ENCODE assay signal across 26 cellular contexts in the genomic region with DNA sequence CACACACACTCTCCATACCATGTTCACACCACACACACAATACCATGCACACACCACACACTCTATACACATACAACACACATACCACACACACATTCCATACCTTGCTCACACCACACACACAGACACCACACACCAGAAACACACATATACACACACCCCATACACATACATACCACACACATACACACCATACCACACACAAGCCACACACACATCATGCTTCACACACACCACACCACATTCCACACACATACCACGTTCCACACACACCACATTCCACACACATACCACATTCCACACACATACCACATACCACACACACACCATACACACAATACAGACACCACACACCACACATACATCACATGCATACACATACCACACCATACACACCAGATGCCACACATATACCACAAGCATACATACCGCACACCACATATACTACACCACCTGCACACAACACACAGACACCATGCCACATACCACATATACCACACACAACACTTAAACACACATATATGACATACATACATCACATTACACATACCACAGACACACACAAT.
A peak's percentile ranks its signal among the peaks of the same experiment; 100 is the strongest.
DNase-seq lines count a peak whose midpoint lies in the region; ATAC-seq, FAIRE-seq and TF ChIP-seq lines count a peak whose summit lies in the region.
"Had no signal": no experiment of that assay in that cellular context is flagged by ENCODE, and none has a peak within 500 bp of the region (broad histone marks: within the 10 kb centered on the region; RNA-seq: fewer than 3 reads in every experiment).

No MANE protein-coding gene starts in this region.

- H2BK20ac ChIP-seq in H9 (ENCODE audit: low read depth, low read length, poor library complexity, severe bottlenecking) (no peak overlapping the region), H1 (ENCODE audit: low read length) (peak overlapping the region; percentile 2; the same call in 1 of the 2 replicates)

- no peak overlapping the region for H3K27ac Mint-ChIP-seq in H9
- H3K27ac Mint-ChIP-seq: CD4-positive, alpha-beta T cell; GM23338 had no signal

- no peaks in the 10 kb centered on the region for H3K36me3 Mint-ChIP-seq in H9 (ENCODE audit: insufficient read depth in 1 of 3, low read depth in 3 of 3)

- H2BK12ac ChIP-seq in H9 (ENCODE audit: insufficient read length, low read depth, low read length) (no peak overlapping the region), H1 (ENCODE audit: low read depth, low read length) (peak overlapping the region; percentile 99), trophoblast cell (ENCODE audit: low read length) (no peak overlapping the region)

- no peak overlapping the region for H3T11ph ChIP-seq in H9 (ENCODE audit: low read length)

- no peak overlapping the region for H3K4ac ChIP-seq in H9 (ENCODE audit: low read depth, low read length)
- H3K4ac ChIP-seq in H1 (replicated peaks; ENCODE audit: insufficient read length, low read depth, low read length), result peak overlapping the region; percentile 48
- no peak overlapping the region for H3K4ac ChIP-seq in trophoblast cell (ENCODE audit: low read depth, low read length)

- H2AK5ac ChIP-seq in H9 (ENCODE audit: insufficient read length, low read length) (no peak overlapping the region), H1 (ENCODE audit: low read depth, low read length) (peak overlapping the region; percentile 99), trophoblast cell (ENCODE audit: low read length) (no peak overlapping the region)

- H3K4me2 ChIP-seq in H9 (ENCODE audit: insufficient read depth, insufficient read length, low read length) (no peak overlapping the region), H1 (ENCODE audit: insufficient read depth in 1 of 2, low read depth in 2 of 2, low read length in 2 of 2) (no peak overlapping the region), trophoblast cell (ENCODE audit: low read length) (no peak overlapping the region)
- H3K4me2 ChIP-seq: BLaER1 treated with 17β-estradiol and CSF1 and Interleukin-3, amounts not matched to agents 10 nM and 100 nM; GM23338 had no signal

- H3K23me2 ChIP-seq in H9 (ENCODE audit: insufficient read length, low read depth, low read length, poor library complexity, severe bottlenecking) (no peaks in the 10 kb centered on the region), H1 (ENCODE audit: low read depth, low read length) (peaks cover 11% of the 10 kb centered on the region)

- no peaks in the 10 kb centered on the region for H3K27me3 Mint-ChIP-seq in H9 (ENCODE audit: low read depth)
- H3K27me3 Mint-ChIP-seq: CD4-positive, alpha-beta T cell had no signal

- no peak overlapping the region for H3K56ac ChIP-seq in H9 (ENCODE audit: insufficient read length, low read depth, low read length)
- peak overlapping the region; percentile 65 for H3K56ac ChIP-seq in H1 (replicated peaks; ENCODE audit: insufficient read length, low read depth, low read length)

- H3K36me3 ChIP-seq in H1 (ENCODE audit: control insufficient read depth in 2 of 4, insufficient read depth in 4 of 4, low read length in 3 of 4), result peaks cover 0 to 7% (median 0%) of the 10 kb centered on the region in 4 experiments; a peak in 1 of 8 replicates
- no peaks in the 10 kb centered on the region for H3K36me3 ChIP-seq in trophoblast cell (ENCODE audit: control insufficient read depth in 1 of 2, insufficient read depth in 2 of 2, low read length in 2 of 2)
- H3K36me3 ChIP-seq: BLaER1 treated with 17β-estradiol and CSF1 and Interleukin-3, amounts not matched to agents 10 nM and 100 nM; SJSA1 had no signal

- peak; percentile 82 for FAIRE-seq in D721Med (lab: Jason Lieb, UNC)
- no peak for FAIRE-seq in H1 (lab: Jason Lieb, UNC)
- FAIRE-seq: G401.6 had no signal

- POLR2A ChIA-PET in H1 (lab: Charles Lee; ENCODE audit: partially characterized antibody), result no interaction called here

- H4K5ac ChIP-seq in H9 (ENCODE audit: insufficient read length, low read depth, low read length) (peak overlapping the region; percentile 21), H1 (ENCODE audit: insufficient read length, low read depth, low read length) (no peak overlapping the region)

- TF ChIP-seq CTCF in D721Med (IDR thresholded peaks at IDR 0.05; ENCODE audit: insufficient read depth, missing control alignments), result no peak
- no peak for TF ChIP-seq CTCF in H9 (conservative IDR thresholded peaks at IDR 0.05)
- TF ChIP-seq CTCF in H1 (IDR thresholded peaks at IDR 0.05; ENCODE audit: control extremely low read depth in 1 of 3, insufficient read depth in 1 of 3, low read depth in 1 of 3, low read length in 3 of 3), result no peak

- no peak for TF ChIP-seq RAD21 in H1 (IDR thresholded peaks at IDR 0.05 in 1 of 2, conservative IDR thresholded peaks at IDR 0.05 in 1 of 2; ENCODE audit: low read depth in 2 of 2, low read length in 2 of 2)

- H2BK15ac ChIP-seq in H9 (ENCODE audit: low read depth, low read length) (no peak overlapping the region), H1 (ENCODE audit: low read length) (peak overlapping the region; percentile 47; the same call in 1 of the 2 replicates)

- no peak overlapping the region for H4K91ac ChIP-seq in H9 (ENCODE audit: insufficient read length, low read depth, low read length)
- peak overlapping the region; percentile 91 for H4K91ac ChIP-seq in H1 (replicated peaks; ENCODE audit: insufficient read length, low read length)
- no peak overlapping the region for H4K91ac ChIP-seq in trophoblast cell (ENCODE audit: low read depth, low read length)

- H3K9ac ChIP-seq in H9 (ENCODE audit: extremely low read depth, insufficient read length, low read length), result no peak overlapping the region
- H3K9ac ChIP-seq in H1 (replicated peaks in 1 of 4; ENCODE audit: extremely low read depth in 1 of 4, low read depth in 3 of 4, low read length in 3 of 4), result 0 out of 7 replicates have a peak overlapping the region, but pooled peaks of 1 of the 4 experiments have one; percentile 27
- H3K9ac ChIP-seq in trophoblast cell (ENCODE audit: low read length), result no peak overlapping the region
- H3K9ac ChIP-seq: BLaER1 treated with 17β-estradiol and CSF1 and Interleukin-3, amounts not matched to agents 10 nM and 100 nM had no signal

- peaks cover 3% of the 10 kb centered on the region; the same call in 1 of the 2 replicates for H3K4me1 ChIP-seq in H9 (ENCODE audit: insufficient read depth, low read length)
- peaks cover 0 to 7% (median 3%) of the 10 kb centered on the region in 4 experiments; a peak in 5 of 7 replicates for H3K4me1 ChIP-seq in H1 (replicated peaks in 1 of 4; ENCODE audit: control insufficient read depth in 3 of 4, insufficient read depth in 4 of 4, low read length in 3 of 4)
- H3K4me1 ChIP-seq in trophoblast cell (ENCODE audit: control insufficient read depth in 1 of 2, insufficient read depth in 2 of 2, low read length in 2 of 2), result no peaks in the 10 kb centered on the region
- H3K4me1 ChIP-seq: BLaER1 treated with 17β-estradiol and CSF1 and Interleukin-3, amounts not matched to agents 10 nM and 100 nM; SJSA1 had no signal

- H2BK5ac ChIP-seq in H9 (ENCODE audit: insufficient read length, low read length) (no peak overlapping the region), H1 (ENCODE audit: low read depth, low read length) (peak overlapping the region; percentile 76), trophoblast cell (ENCODE audit: low read depth, low read length, poor library complexity) (no peak overlapping the region)

- H3K23ac ChIP-seq in H9 (ENCODE audit: insufficient read length, low read depth, low read length) (no peak overlapping the region), H1 (ENCODE audit: insufficient read length) (peak overlapping the region; percentile 89), trophoblast cell (ENCODE audit: low read length) (peak overlapping the region; percentile 29)

- in situ Hi-C loops in ACHN (cut with HindIII; ENCODE audit: low pct_ligation_motif_present, low pct_unique_long_range_greater_than_20kb, low sequenced_read_pairs), result no loop called here

- H4K20me1 ChIP-seq in H9 (ENCODE audit: control insufficient read depth, insufficient read depth, insufficient read length) (no peaks in the 10 kb centered on the region), H1 (replicated peaks in 1 of 2; ENCODE audit: control insufficient read depth in 1 of 2, insufficient read depth in 2 of 2, low read length in 2 of 2) (peaks cover 0 to 11% of the 10 kb centered on the region in 2 experiments)
- H4K20me1 ChIP-seq: BLaER1 treated with 17β-estradiol and CSF1 and Interleukin-3, amounts not matched to agents 10 nM and 100 nM had no signal

- H3K4me3 Mint-ChIP-seq in H9, result no peak overlapping the region
- H3K4me3 Mint-ChIP-seq: CD4-positive, alpha-beta T cell; GM23338 had no signal

- H3K14ac ChIP-seq in H9 (ENCODE audit: insufficient read depth, low read length), result no peak overlapping the region
- H3K14ac ChIP-seq in H1 (ENCODE audit: insufficient read length), result no peak overlapping the region
- H3K14ac ChIP-seq in trophoblast cell (ENCODE audit: low read length), result no peak overlapping the region

- H3K4me3 ChIP-seq in H1 (ENCODE audit: extremely low read depth in 1 of 4, insufficient read depth in 2 of 4, low read depth in 3 of 4, low read length in 4 of 4) (no peak overlapping the region), trophoblast cell (ENCODE audit: low read depth, low read length) (no peak overlapping the region)
- H3K4me3 ChIP-seq: BLaER1 treated with 17β-estradiol and CSF1 and Interleukin-3, amounts not matched to agents 10 nM and 100 nM; GM23338; SJSA1 had no signal

- no peak for TF ChIP-seq EP300 in H1 (IDR thresholded peaks at IDR 0.05; ENCODE audit: borderline replicate concordance in 1 of 2, low read depth in 2 of 2, low read length in 2 of 2)

- H3K9me3 ChIP-seq in H9 (ENCODE audit: control insufficient read depth, low read depth, low read length) (no peaks in the 10 kb centered on the region), H1 (ENCODE audit: insufficient read depth in 2 of 2, low read depth in 1 of 2, low read length in 1 of 2) (no peaks in the 10 kb centered on the region), trophoblast cell (ENCODE audit: insufficient read depth, low read depth, low read length) (peaks cover 6% of the 10 kb centered on the region)
- H3K9me3 ChIP-seq: BLaER1 treated with 17β-estradiol and CSF1 and Interleukin-3, amounts not matched to agents 10 nM and 100 nM; SJSA1 had no signal

- H3K27me3 ChIP-seq in H9 (ENCODE audit: insufficient read depth, low read length) (no peaks in the 10 kb centered on the region; the same call in 1 of the 2 replicates), H1 (replicated peaks in 1 of 4; ENCODE audit: control insufficient read depth in 3 of 4, extremely low read depth in 1 of 4, insufficient read depth in 3 of 4, low read length in 3 of 4) (peaks cover 0 to 2% (median 0%) of the 10 kb centered on the region in 4 experiments; a peak in 1 of 7 replicates), trophoblast cell (ENCODE audit: insufficient read depth, low read length) (no peaks in the 10 kb centered on the region)
- H3K27me3 ChIP-seq: BLaER1 treated with 17β-estradiol and CSF1 and Interleukin-3, amounts not matched to agents 10 nM and 100 nM; SJSA1 had no signal

- CTCF ChIA-PET in H1 (lab: Charles Lee; ENCODE audit: partially characterized antibody), result no interaction called here

- peak overlapping the region; percentile 67 for H4K8ac ChIP-seq in H9 (replicated peaks; ENCODE audit: insufficient read length, low read depth, low read length)
- no peak overlapping the region; the same call in 1 of the 2 replicates for H4K8ac ChIP-seq in H1 (ENCODE audit: extremely low read depth, insufficient read depth, low read length)
- H4K8ac ChIP-seq in trophoblast cell (ENCODE audit: low read depth, low read length), result no peak overlapping the region

- H3K27ac ChIP-seq in H9 (ENCODE audit: insufficient read length, low read depth, low read length), result no peak overlapping the region
- H3K27ac ChIP-seq in H1 (ENCODE audit: low read depth, low read length), result no peak overlapping the region
- no peak overlapping the region for H3K27ac ChIP-seq in trophoblast cell (ENCODE audit: low read depth, low read length)
- H3K27ac ChIP-seq: BLaER1 treated with 17β-estradiol and CSF1 and Interleukin-3, amounts not matched to agents 10 nM and 100 nM; SJSA1 had no signal

- no peaks in the 10 kb centered on the region for H3K79me2 ChIP-seq in H9 (ENCODE audit: insufficient read depth, low read length)
- no peaks in the 10 kb centered on the region for H3K79me2 ChIP-seq in H1 (ENCODE audit: control insufficient read depth in 1 of 2, insufficient read depth in 2 of 2, low read length in 2 of 2)
- no peaks in the 10 kb centered on the region for H3K79me2 ChIP-seq in trophoblast cell (ENCODE audit: control insufficient read depth, insufficient read depth, low read length, poor library complexity)

- no peak for DNase-seq in D721Med (ENCODE audit: insufficient read length, low spot score)
- no peak for DNase-seq in H9
- no peak for DNase-seq in H1 (ENCODE audit: low read depth in 1 of 2, low spot score in 2 of 2)
- DNase-seq in trophoblast cell, result no peak
- DNase-seq in NCI-H2107 (lab: John Stamatoyannopoulos, UW), result no peak
- DNase-seq in ACHN, result no peak
- DNase-seq in DMS53 treated with DMSO at 0.1 percent for 48 hours (lab: John Stamatoyannopoulos, UW; ENCODE audit: unreplicated experiment), result no peak
- DNase-seq: AML-193; CD4-positive, alpha-beta T cell; DMS53; HCEC 1CT; Kasumi-1; NCI-H1092 treated with DMSO at 0.1 percent for 48 hours; NCI-H146; NCI-H2029; NCI-H446 treated with DMSO at 0.1 percent for 48 hours; NCI-H526; NCI-H82; NK-92 treated with Interleukin-12 subunit alpha and Interleukin-12 subunit beta, amount 100 ng/mL, for 24 hours; PC-3 had no signal

- H3K4me1 Mint-ChIP-seq in H9, result peaks cover 13 to 14% of the 10 kb centered on the region in 2 experiments

- no peak for TF ChIP-seq POLR2A in H1 (IDR thresholded peaks at IDR 0.05; ENCODE audit: control extremely low read depth in 1 of 2, low read depth in 2 of 2, low read length in 2 of 2)

- no peaks in the 10 kb centered on the region for H3K79me1 ChIP-seq in H9 (ENCODE audit: insufficient read depth, low read depth, low read length, poor library complexity, severe bottlenecking)
- no peaks in the 10 kb centered on the region for H3K79me1 ChIP-seq in H1 (ENCODE audit: low read depth, low read length)
- H3K79me1 ChIP-seq in trophoblast cell (ENCODE audit: low read length), result no peaks in the 10 kb centered on the region

- H3K9me3 Mint-ChIP-seq in H9, result no peaks in the 10 kb centered on the region; a peak in 1 of 5 replicates
- H3K9me3 Mint-ChIP-seq: CD4-positive, alpha-beta T cell; GM23338 had no signal

- H2BK120ac ChIP-seq in H9 (ENCODE audit: low read depth, low read length, poor library complexity, severe bottlenecking) (no peak overlapping the region), H1 (replicated peaks; ENCODE audit: low read depth, low read length) (no peak overlapping the region), trophoblast cell (ENCODE audit: insufficient read depth, low read length, poor library complexity) (no peak overlapping the region)

- no peak overlapping the region for H2AFZ ChIP-seq in H9 (ENCODE audit: low read length)
- H2AFZ ChIP-seq in H1 (ENCODE audit: low read length), result no peak overlapping the region
- H2AFZ ChIP-seq in trophoblast cell (ENCODE audit: insufficient read depth, low read length, poor library complexity), result no peak overlapping the region
- H2AFZ ChIP-seq: GM23338 had no signal

- H3K18ac ChIP-seq in H9 (ENCODE audit: insufficient read length, low read depth, low read length) (no peak overlapping the region), H1 (ENCODE audit: extremely low read depth, low read length) (no peak overlapping the region), trophoblast cell (ENCODE audit: low read length) (no peak overlapping the region)

- H4K12ac ChIP-seq in trophoblast cell (ENCODE audit: low read depth, low read length), result no peak overlapping the region

- WGBS in H9 (ENCODE audit: extremely low coverage, insufficient read length, low lambda C conversion rate), result 100% methylated on average over 1 of the region's 2 CpGs
- WGBS in H1 (ENCODE audit: extremely low coverage in 1 of 2, insufficient coverage in 1 of 2, insufficient read length in 1 of 2, insufficient replicate concordance in 2 of 2, low coverage in 1 of 2, low lambda C conversion rate in 2 of 2, missing lambda C conversion rate in 1 of 2), 2 experiments, result 88 to 100% methylated on average over 1 to 2 of the region's 2 CpGs
- WGBS in trophoblast cell (ENCODE audit: extremely low coverage, insufficient coverage, insufficient read length), result 100% methylated on average over 1 of the region's 2 CpGs

- no peak for ATAC-seq in GM21526 (IDR thresholded peaks at IDR 0.05; ENCODE audit: low FRiP score, unreplicated experiment)
- ATAC-seq: PC-3, Right ventricle myocardium inferior had no signal
